Comparison of ENCODE assay signal across 7 cellular contexts in the genomic region with DNA sequence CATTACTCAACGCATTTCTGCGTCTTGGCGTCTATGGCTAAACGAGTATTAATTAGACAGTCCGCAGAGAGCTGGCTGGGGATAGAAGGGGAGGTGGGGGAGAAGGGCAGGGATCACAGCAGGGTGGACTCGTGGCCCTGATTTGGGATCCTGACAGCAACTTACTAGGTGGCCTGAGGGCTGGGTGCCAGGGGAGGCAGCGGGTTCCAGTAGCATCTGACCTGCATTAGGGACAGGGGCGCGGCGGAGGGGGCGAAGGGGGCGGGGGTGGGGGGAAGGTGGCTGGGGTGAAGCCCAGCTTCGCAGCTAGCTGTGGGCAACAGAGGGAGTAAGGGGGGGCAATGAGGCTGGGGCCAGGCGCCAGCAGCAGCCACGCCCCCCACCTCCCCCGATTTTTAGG. TPM values are rescaled to one million over a fixed set of nuclear protein-coding genes. Genes with fewer than 3 reads are reported as not detected.
DNase-seq lines count a peak whose midpoint lies in the region; ATAC-seq, FAIRE-seq and TF ChIP-seq lines count a peak whose summit lies in the region.

No MANE protein-coding gene starts in this region.

- H4K20me1 ChIP-seq in astrocyte (ENCODE audit: insufficient read depth, low read length): peaks cover 13% of the 10 kb centered on the region

- H3K36me3 ChIP-seq in HUES48 (ENCODE audit: control insufficient read depth, insufficient read depth, low read length) (no peaks in the 10 kb centered on the region), astrocyte (ENCODE audit: insufficient read depth, low read length) (no peaks in the 10 kb centered on the region), iPS-20b (ENCODE audit: insufficient read depth, low read depth, low read length) (no peaks in the 10 kb centered on the region), spleen (no peaks in the 10 kb centered on the region)

- peaks cover 56% of the 10 kb centered on the region for H3K27me3 ChIP-seq in HUES48 (ENCODE audit: control insufficient read depth, insufficient read depth, low read length)
- no peaks in the 10 kb centered on the region for H3K27me3 ChIP-seq in astrocyte (ENCODE audit: insufficient read depth, low read length)
- peaks cover 71% of the 10 kb centered on the region for H3K27me3 ChIP-seq in iPS-20b (ENCODE audit: insufficient read depth, low read length)
- H3K27me3 ChIP-seq in spleen (replicated peaks in 1 of 7): peaks cover 0 to 58% (median 3%) of the 10 kb centered on the region in 7 donors

- H3K27ac Mint-ChIP-seq in astrocyte (ENCODE audit: unreplicated experiment): no peak overlapping the region

- H3K4me3 Mint-ChIP-seq in astrocyte (ENCODE audit: unreplicated experiment): peak overlapping the region; percentile 78

- H3K9ac ChIP-seq in HUES48 (ENCODE audit: low read depth, low read length) (no peak overlapping the region), astrocyte (ENCODE audit: low read length) (peak overlapping the region; percentile 83), iPS-20b (ENCODE audit: low read depth, low read length) (no peak overlapping the region)

- H3K9me3 Mint-ChIP-seq in astrocyte (ENCODE audit: unreplicated experiment): no peaks in the 10 kb centered on the region

- H3K4me1 ChIP-seq in HUES48 (ENCODE audit: control insufficient read depth, insufficient read depth, low read length): peaks cover 16% of the 10 kb centered on the region
- H3K4me1 ChIP-seq in astrocyte (ENCODE audit: insufficient read depth, low read length): peaks cover 19% of the 10 kb centered on the region
- H3K4me1 ChIP-seq in iPS-20b (ENCODE audit: insufficient read depth, low read length): peaks cover 7% of the 10 kb centered on the region; the same call in 1 of the 2 replicates
- peaks cover 6 to 54% (median 32%) of the 10 kb centered on the region in 6 donors for H3K4me1 ChIP-seq in spleen

- H3K27ac ChIP-seq in HUES48 (ENCODE audit: low read depth, low read length): no peak overlapping the region
- H3K27ac ChIP-seq in astrocyte (ENCODE audit: low read depth, low read length): peak overlapping the region; percentile 54
- no peak overlapping the region for H3K27ac ChIP-seq in iPS-20b (ENCODE audit: low read length)
- H3K27ac ChIP-seq in spleen: peak overlapping the region; percentile 78 to 92 (median 90)

- peaks cover 26% of the 10 kb centered on the region for H3K27me3 Mint-ChIP-seq in astrocyte (ENCODE audit: low read depth, unreplicated experiment)

- peaks cover 2% of the 10 kb centered on the region for H3K36me3 Mint-ChIP-seq in astrocyte (ENCODE audit: low read depth, unreplicated experiment)

- peaks cover 9% of the 10 kb centered on the region for H3K4me1 Mint-ChIP-seq in astrocyte (ENCODE audit: low read depth, unreplicated experiment)

- H3K79me2 ChIP-seq in astrocyte (ENCODE audit: insufficient read depth, low read length): peaks cover 22% of the 10 kb centered on the region

- no peak for TF ChIP-seq POLR2A in spleen (IDR thresholded peaks at IDR 0.05)
- no peak for TF ChIP-seq POLR2A in GM12891 (IDR thresholded peaks at IDR 0.05; ENCODE audit: low read depth, low read length)

- H3K4me3 ChIP-seq in HUES48 (ENCODE audit: low read depth, low read length): peak overlapping the region; percentile 74
- H3K4me3 ChIP-seq in astrocyte (ENCODE audit: insufficient read depth, low read depth, low read length): peak overlapping the region; percentile 64
- H3K4me3 ChIP-seq in iPS-20b (ENCODE audit: low read length): peak overlapping the region; percentile 70; the same call in 1 of the 2 replicates
- peak overlapping the region; percentile 52 to 82 (median 66) for H3K4me3 ChIP-seq in spleen

- FAIRE-seq in astrocyte (lab: Jason Lieb, UNC) (no peak), GM12891 (lab: Jason Lieb, UNC) (no peak)

- H3K9me3 ChIP-seq in HUES48 (ENCODE audit: control insufficient read depth, insufficient read depth, low read length) (no peaks in the 10 kb centered on the region), astrocyte (ENCODE audit: insufficient read depth, low read depth, low read length) (no peaks in the 10 kb centered on the region), iPS-20b (ENCODE audit: insufficient read depth, low read depth, low read length) (no peaks in the 10 kb centered on the region), spleen (no peaks in the 10 kb centered on the region)

- 14 to 25% (median 17%) methylated on average over 12 to 16 of the region's 16 CpGs for WGBS in spleen, 5 donors

- TF ChIP-seq CTCF in astrocyte (IDR thresholded peaks at IDR 0.05; ENCODE audit: insufficient read depth, low read depth, low read length) (no peak), spleen (IDR thresholded peaks at IDR 0.05 in 8 of 11, conservative IDR thresholded peaks at IDR 0.05 in 3 of 11) (no peak)

- intact Hi-C loops in spleen (cut with DNase I; ENCODE audit: low total_unique reads): no loop called here

- H3K4me2 ChIP-seq in astrocyte (ENCODE audit: low read length): peak overlapping the region; percentile 89

- ATAC-seq in HG03039 (IDR thresholded peaks at IDR 0.05; ENCODE audit: unreplicated experiment): no peak

- no peak overlapping the region for H2AFZ ChIP-seq in astrocyte (ENCODE audit: low read depth, low read length)

- no peak for DNase-seq in astrocyte (ENCODE audit: low read depth)
- no peak for DNase-seq in spleen
- no peak for DNase-seq in GM12891 (ENCODE audit: insufficient read length, low spot score)
- no peak for DNase-seq in NCI-H187 treated with DMSO at 0.1 percent for 48 hours (lab: John Stamatoyannopoulos, UW)

TF ChIP-seq in GM12891, 5 proteins besides CTCF, POLR2A, EP300 and RAD21:
- no peak for TF ChIP-seq POLR2AphosphoS5 (IDR thresholded peaks at IDR 0.05; ENCODE audit: low read depth, low read length)
- TF ChIP-seq POU2F2 (IDR thresholded peaks at IDR 0.05; ENCODE audit: low read depth, low read length): no peak
- no peak for TF ChIP-seq SPI1 (IDR thresholded peaks at IDR 0.05; ENCODE audit: low read depth, low read length)
- no peak for TF ChIP-seq PAX5 (IDR thresholded peaks at IDR 0.05; ENCODE audit: insufficient read depth, low read length, severe bottlenecking)
- no peak for TF ChIP-seq TAF1 (IDR thresholded peaks at IDR 0.05; ENCODE audit: low read depth, low read length)

RNA-seq across cellular contexts. Expression of a gene that starts 1.0 kb away (rescaled TPM):
- total RNA-seq in astrocyte: 16.8 and 19.3 TPM in 2 replicates
- total RNA-seq in spleen: 10 to 100 TPM; 44.3 to 54.7 (median 48.5) TPM
- polyA plus RNA-seq in spleen: 10 to 100 TPM; 19.4 to 23.6 (median 20.0) TPM
- polyA plus RNA-seq in GM12891 (2012; ENCODE audit: low read depth, missing spikeins): 0.59 TPM

Comparison
In these comparisons a context has a peak if more than half of its experiments do, and no peak if none do; other contexts are left out.
1. H3K27ac ChIP-seq: peak in astrocyte (single experiment) and spleen (8 of 8); none in HUES48 (single experiment) and iPS-20b (single experiment).
2. Peak in every context shown above with its lines, with median percentiles within 50 percentile points of each other: H3K4me3 ChIP-seq.